8 cellular contexts compared by ENCODE assay signal in the genomic region with DNA sequence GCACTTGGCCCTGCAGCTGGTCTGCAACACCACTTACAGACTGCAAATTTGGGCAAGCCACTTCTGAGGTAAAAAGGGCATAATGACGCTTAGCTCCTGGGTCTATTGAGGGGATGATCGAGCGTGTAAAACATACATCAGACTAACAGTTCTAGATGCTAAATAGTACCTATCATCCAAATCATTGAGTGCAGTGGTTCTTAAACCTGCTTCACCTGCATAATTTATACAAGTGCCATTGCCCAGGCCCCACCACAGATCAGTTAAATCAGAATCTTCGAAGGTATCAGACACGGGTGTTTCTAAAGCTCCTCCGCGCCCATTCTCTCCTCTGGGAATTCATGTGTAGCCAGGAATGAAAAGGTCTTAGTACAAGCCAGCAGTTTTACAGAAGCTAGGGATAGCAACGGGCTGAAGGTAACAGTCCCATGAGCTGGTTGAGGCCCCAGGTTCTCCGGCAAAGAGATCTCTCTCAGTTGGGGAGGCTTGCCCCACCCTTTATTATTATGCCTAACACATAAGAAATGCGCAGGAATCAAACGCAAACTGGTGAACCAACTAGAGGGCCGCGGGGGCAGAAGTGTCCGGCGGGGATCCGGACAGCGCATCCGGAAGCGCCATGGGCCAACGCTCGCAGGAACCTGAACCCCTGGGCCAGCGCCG. TPM values are rescaled to one million over a fixed set of nuclear protein-coding genes. Genes with fewer than 3 reads are reported as not detected.
DNase-seq lines count a peak whose midpoint lies in the region; ATAC-seq and TF ChIP-seq lines count a peak whose summit lies in the region.

No MANE protein-coding gene starts in this region.

- no peaks in the 10 kb centered on the region for H3K9me3 ChIP-seq in smooth muscle cell (replicated peaks; ENCODE audit: low read depth)

- H3F3A ChIP-seq in smooth muscle cell (ENCODE audit: low read depth): peaks cover 7% of the 10 kb centered on the region

- 16% methylated on average over 23 of the region's 23 CpGs for WGBS in smooth muscle cell (ENCODE audit: low lambda C conversion rate)

- peak overlapping the region; percentile 80 for H3K27ac ChIP-seq in smooth muscle cell (ENCODE audit: low read depth)

- H2AFZ ChIP-seq in smooth muscle cell (ENCODE audit: low read depth): peak overlapping the region; percentile 64

- H3K27me3 ChIP-seq in smooth muscle cell (ENCODE audit: low read depth): no peaks in the 10 kb centered on the region

- H3K9ac ChIP-seq in smooth muscle cell (ENCODE audit: low read depth): peak overlapping the region; percentile 67

- H3K36me3 ChIP-seq in smooth muscle cell (ENCODE audit: low read depth): no peaks in the 10 kb centered on the region

- H3K4me3 ChIP-seq in smooth muscle cell: peak overlapping the region; percentile 66

- peaks cover 15% of the 10 kb centered on the region for H4K20me1 ChIP-seq in smooth muscle cell (ENCODE audit: low read depth)

- DNase-seq in NCI-H1092 treated with DMSO at 0.1 percent for 48 hours (lab: John Stamatoyannopoulos, UW) (peak; percentile 28), NCI-H1092 (lab: John Stamatoyannopoulos, UW) (no peak), germinal center (ENCODE audit: low spot score) (peak; percentile 41), smooth muscle cell (lab: John Stamatoyannopoulos, UW; ENCODE audit: unreplicated experiment) (no peak), COLO829 (ENCODE audit: low spot score) (no peak), mucosa of gallbladder (ENCODE audit: low spot score) (no peak)

- peaks cover 18% of the 10 kb centered on the region for H3K79me2 ChIP-seq in smooth muscle cell (ENCODE audit: low read depth)

- no peak for TF ChIP-seq CTCF in smooth muscle cell (IDR thresholded peaks at IDR 0.05; ENCODE audit: borderline replicate concordance, insufficient read depth, poor library complexity, severe bottlenecking)

- ATAC-seq in HG02763 (IDR thresholded peaks at IDR 0.05; ENCODE audit: unreplicated experiment) (peak; percentile 37), SK-N-SH treated with all-trans-retinoic acid at 6 μM for 48 hours (peak; percentile 62)

- peak overlapping the region; percentile 83 for H3K4me2 ChIP-seq in smooth muscle cell

- H3K4me1 ChIP-seq in smooth muscle cell (ENCODE audit: low read depth): peaks cover 9% of the 10 kb centered on the region

TF ChIP-seq in SK-N-SH treated with all-trans-retinoic acid at 6 μM for 48 hours, 23 proteins besides CTCF, POLR2A, EP300 and RAD21:
- TF ChIP-seq, protein P1, sequence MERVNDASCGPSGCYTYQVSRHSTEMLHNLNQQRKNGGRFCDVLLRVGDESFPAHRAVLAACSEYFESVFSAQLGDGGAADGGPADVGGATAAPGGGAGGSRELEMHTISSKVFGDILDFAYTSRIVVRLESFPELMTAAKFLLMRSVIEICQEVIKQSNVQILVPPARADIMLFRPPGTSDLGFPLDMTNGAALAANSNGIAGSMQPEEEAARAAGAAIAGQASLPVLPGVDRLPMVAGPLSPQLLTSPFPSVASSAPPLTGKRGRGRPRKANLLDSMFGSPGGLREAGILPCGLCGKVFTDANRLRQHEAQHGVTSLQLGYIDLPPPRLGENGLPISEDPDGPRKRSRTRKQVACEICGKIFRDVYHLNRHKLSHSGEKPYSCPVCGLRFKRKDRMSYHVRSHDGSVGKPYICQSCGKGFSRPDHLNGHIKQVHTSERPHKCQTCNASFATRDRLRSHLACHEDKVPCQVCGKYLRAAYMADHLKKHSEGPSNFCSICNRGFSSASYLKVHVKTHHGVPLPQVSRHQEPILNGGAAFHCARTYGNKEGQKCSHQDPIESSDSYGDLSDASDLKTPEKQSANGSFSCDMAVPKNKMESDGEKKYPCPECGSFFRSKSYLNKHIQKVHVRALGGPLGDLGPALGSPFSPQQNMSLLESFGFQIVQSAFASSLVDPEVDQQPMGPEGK (CRISPR knock-in tag; IDR thresholded peaks at IDR 0.05; ENCODE audit: borderline replicate concordance): peak; percentile 53; the same call in 1 of the 2 replicates
- TF ChIP-seq OSR1 (CRISPR knock-in tag; IDR thresholded peaks at IDR 0.05) (no peak), RARB (CRISPR knock-in tag; IDR thresholded peaks at IDR 0.05) (no peak), ZFP30 (CRISPR knock-in tag; IDR thresholded peaks at IDR 0.05) (no peak)

RNA-seq across cellular contexts. Expression of a gene that starts 0.7 kb away (rescaled TPM):
- 167 and 195 TPM in 2 replicates for total RNA-seq in smooth muscle cell
- 316 and 328 TPM in 2 replicates for polyA plus RNA-seq in smooth muscle cell
- 94.1 TPM for total RNA-seq in mucosa of gallbladder

RNA-seq across cellular contexts. Expression of a gene that starts 7.7 kb away (rescaled TPM):
- total RNA-seq in smooth muscle cell: 7.7 and 9.1 TPM in 2 replicates
- polyA plus RNA-seq in smooth muscle cell: 20.0 and 24.1 TPM in 2 replicates
- 31.9 TPM for total RNA-seq in mucosa of gallbladder

RNA-seq across cellular contexts. Expression of a gene that starts 10.6 kb away (rescaled TPM):
- 5.0 and 6.6 TPM in 2 replicates for total RNA-seq in smooth muscle cell
- 35.0 and 35.9 TPM in 2 replicates for polyA plus RNA-seq in smooth muscle cell
- 48.8 TPM for total RNA-seq in mucosa of gallbladder

RNA-seq across cellular contexts. Expression of a gene that starts 17.0 kb away (rescaled TPM):
- total RNA-seq in smooth muscle cell (7.9 and 9.1 TPM in 2 replicates), mucosa of gallbladder (47.8 TPM)
- 10.1 and 11.6 TPM in 2 replicates for polyA plus RNA-seq in smooth muscle cell

RNA-seq across cellular contexts. Expression of a gene that starts 17.5 kb away (rescaled TPM):
- total RNA-seq in smooth muscle cell: 9.4 and 15.1 TPM in 2 replicates
- polyA plus RNA-seq in smooth muscle cell: 17.5 and 72.9 TPM in 2 replicates
- 178 TPM for total RNA-seq in mucosa of gallbladder

Comparison
In these comparisons a context has a peak if more than half of its experiments do, and no peak if none do; other contexts are left out.
1. DNase-seq: peak in NCI-H1092 treated with DMSO at 0.1 percent for 48 hours (single experiment) and germinal center (single experiment); none in NCI-H1092 (single experiment), smooth muscle cell (single experiment), COLO829 (single experiment) and mucosa of gallbladder (single experiment).